Comparison of ENCODE assay signal across 8 cellular contexts in the genomic region with DNA sequence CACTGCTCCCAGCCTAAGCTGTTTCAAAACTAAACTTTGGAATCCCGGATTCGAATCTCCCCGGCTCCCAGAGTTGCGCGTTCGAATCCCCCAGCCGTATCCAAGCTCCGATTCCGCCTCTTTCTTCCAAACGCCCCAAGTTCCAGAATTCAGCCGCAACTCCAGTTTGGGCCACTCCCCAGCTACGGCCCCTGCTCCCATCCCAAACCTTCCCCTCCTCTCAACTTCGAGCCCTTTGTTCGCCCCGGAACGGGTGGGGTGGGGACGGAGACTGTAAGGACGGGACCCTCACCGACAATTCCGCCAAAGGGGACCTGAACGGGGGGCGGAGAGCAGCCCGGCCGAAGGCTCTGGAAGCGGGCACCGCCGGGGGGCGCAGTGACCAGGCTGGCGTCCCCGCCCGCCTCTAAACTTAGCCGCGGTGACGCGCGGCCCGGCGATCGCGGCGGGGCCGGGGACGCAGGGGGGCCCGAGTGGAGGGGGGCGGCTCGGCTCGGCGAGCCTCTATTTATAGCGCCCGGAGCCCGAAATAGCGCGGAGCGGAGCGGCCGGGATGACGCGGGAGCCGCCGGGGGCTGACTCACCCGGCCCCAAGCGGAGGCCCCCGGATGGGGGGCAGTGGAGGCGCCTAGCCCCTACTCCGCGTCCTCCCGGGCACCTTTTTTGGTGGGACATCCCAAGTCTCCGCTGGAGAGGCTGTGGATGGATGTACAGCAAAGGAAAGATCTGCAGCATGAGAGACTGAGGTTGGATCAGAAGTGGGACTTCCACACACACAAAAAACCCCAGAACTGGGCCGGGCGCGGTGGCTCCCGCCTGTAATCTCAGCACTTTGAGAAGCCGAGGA. TPM values are rescaled to one million over a fixed set of nuclear protein-coding genes. Genes with fewer than 3 reads are reported as not detected.
DNase-seq lines count a peak whose midpoint lies in the region; ATAC-seq and TF ChIP-seq lines count a peak whose summit lies in the region.

No MANE protein-coding gene starts in this region.

- H3K9me3 ChIP-seq in SU-DHL-6 (ENCODE audit: insufficient read depth, low read length) (no peaks in the 10 kb centered on the region), esophagus muscularis mucosa (no peaks in the 10 kb centered on the region)

- TF ChIP-seq EP300 in esophagus muscularis mucosa (IDR thresholded peaks at IDR 0.05) = no peak

- H3K27ac Mint-ChIP-seq in activated CD4-positive, alpha-beta T cell treated with anti-CD3 and anti-CD28 coated beads, Interleukin-2, amount 10 ng/mL, durations not matched to agents 7 days and 5 days = no peak overlapping the region
- H3K27ac Mint-ChIP-seq in natural killer cell treated with Interleukin-12 subunit alpha and Interleukin-12 subunit beta and Interleukin-15 and Interleukin-18, amount 100 ng/mL, for 72 hours = peak overlapping the region; percentile 56 to 63

- no peaks in the 10 kb centered on the region for H3K79me2 ChIP-seq in SU-DHL-6 (ENCODE audit: insufficient read depth, low read length)

- peak; percentile 44 for TF ChIP-seq POLR2A in esophagus muscularis mucosa (IDR thresholded peaks at IDR 0.05; ENCODE audit: low read depth)

- no peaks in the 10 kb centered on the region for H4K20me1 ChIP-seq in SU-DHL-6 (ENCODE audit: low read depth, low read length)

- H3K27ac ChIP-seq in SU-DHL-6 (ENCODE audit: low read depth, low read length) (no peak overlapping the region), esophagus muscularis mucosa (replicated peaks in 1 of 4) (peak overlapping the region; percentile 78 to 89 (median 86))

- ATAC-seq in natural killer cell treated with Interleukin-12 subunit alpha and Interleukin-12 subunit beta and Interleukin-15 and Interleukin-18, amount 100 ng/mL, for 72 hours = peak; percentile 4 to 51
- ATAC-seq in HG02610 (IDR thresholded peaks at IDR 0.05; ENCODE audit: unreplicated experiment) (no peak), GM21360 (IDR thresholded peaks at IDR 0.05; ENCODE audit: unreplicated experiment) (no peak)

- peaks cover 27 to 45% (median 41%) of the 10 kb centered on the region in 4 donors for H3K4me1 ChIP-seq in esophagus muscularis mucosa

- peak overlapping the region; percentile 58 for H3K4me3 Mint-ChIP-seq in activated CD4-positive, alpha-beta T cell treated with anti-CD3 and anti-CD28 coated beads, Interleukin-2, amount 10 ng/mL, durations not matched to agents 7 days and 5 days
- peak overlapping the region; percentile 85 for H3K4me3 Mint-ChIP-seq in natural killer cell treated with Interleukin-12 subunit alpha and Interleukin-12 subunit beta and Interleukin-15 and Interleukin-18, amount 100 ng/mL, for 72 hours

- POLR2A ChIA-PET in activated CD4-positive, alpha-beta T cell treated with anti-CD3 and anti-CD28 coated beads, Interleukin-2, amount 10 ng/mL, durations not matched to agents 7 days and 5 days (lab: Charles Lee) = no interaction called here

- H3K4me1 Mint-ChIP-seq in activated CD4-positive, alpha-beta T cell treated with anti-CD3 and anti-CD28 coated beads, Interleukin-2, amount 10 ng/mL, durations not matched to agents 7 days and 5 days = peaks cover 29% of the 10 kb centered on the region
- peaks cover 19 to 21% of the 10 kb centered on the region in 2 donors for H3K4me1 Mint-ChIP-seq in natural killer cell treated with Interleukin-12 subunit alpha and Interleukin-12 subunit beta and Interleukin-15 and Interleukin-18, amount 100 ng/mL, for 72 hours (ENCODE audit: low read depth in 2 of 2)

- H3K4me2 ChIP-seq in SU-DHL-6 (ENCODE audit: low read depth, low read length, poor library complexity, severe bottlenecking) = peak overlapping the region; percentile 24

- CTCF ChIA-PET in activated CD4-positive, alpha-beta T cell treated with anti-CD3 and anti-CD28 coated beads, Interleukin-2, amount 10 ng/mL, durations not matched to agents 7 days and 5 days (lab: Charles Lee) = interaction anchor here (0.6 to 5.0 kb wide), 7 partner anchors 11 to 684 kb away, joined by 3 to 31 read pairs (median 5); no protein-coding TSS in a partner anchor

- DNase-seq in activated CD4-positive, alpha-beta T cell treated with anti-CD3 and anti-CD28 coated beads, Interleukin-2, amount 10 ng/mL, durations not matched to agents 7 days and 5 days = no peak
- DNase-seq in activated CD4-positive, alpha-beta T cell treated with anti-CD3 and anti-CD28 coated beads, Interleukin-2, amount 50 U/mL, for 1 hour = no peak
- no peak for DNase-seq in esophagus muscularis mucosa (ENCODE audit: extremely low spot score)
- DNase-seq in natural killer cell treated with Interleukin-12 subunit alpha and Interleukin-12 subunit beta and Interleukin-15 and Interleukin-18, amount 100 ng/mL, for 72 hours (ENCODE audit: low spot score) = no peak
- DNase-seq in cortex of kidney (lab: John Stamatoyannopoulos, UW) = no peak

- H3K27me3 ChIP-seq in SU-DHL-6 (ENCODE audit: low read length) (no peaks in the 10 kb centered on the region), esophagus muscularis mucosa (no peaks in the 10 kb centered on the region)

- no peak overlapping the region for H3K9ac ChIP-seq in SU-DHL-6 (ENCODE audit: low read length)

- intact Hi-C loops in esophagus muscularis mucosa (cut with DNase I) = loop anchor here (2.0 kb wide), 1 partner anchor 50 kb away; no protein-coding TSS in a partner anchor

- H3K9me3 Mint-ChIP-seq in activated CD4-positive, alpha-beta T cell treated with anti-CD3 and anti-CD28 coated beads, Interleukin-2, amount 10 ng/mL, durations not matched to agents 7 days and 5 days = no peaks in the 10 kb centered on the region
- H3K9me3 Mint-ChIP-seq in natural killer cell treated with Interleukin-12 subunit alpha and Interleukin-12 subunit beta and Interleukin-15 and Interleukin-18, amount 100 ng/mL, for 72 hours = no peaks in the 10 kb centered on the region

- peaks cover 2% of the 10 kb centered on the region for H3K36me3 Mint-ChIP-seq in activated CD4-positive, alpha-beta T cell treated with anti-CD3 and anti-CD28 coated beads, Interleukin-2, amount 10 ng/mL, durations not matched to agents 7 days and 5 days (ENCODE audit: low read depth)
- H3K36me3 Mint-ChIP-seq in natural killer cell treated with Interleukin-12 subunit alpha and Interleukin-12 subunit beta and Interleukin-15 and Interleukin-18, amount 100 ng/mL, for 72 hours = no peaks in the 10 kb centered on the region

- H3K27me3 Mint-ChIP-seq in activated CD4-positive, alpha-beta T cell treated with anti-CD3 and anti-CD28 coated beads, Interleukin-2, amount 10 ng/mL, durations not matched to agents 7 days and 5 days = peaks cover 23% of the 10 kb centered on the region
- no peaks in the 10 kb centered on the region for H3K27me3 Mint-ChIP-seq in natural killer cell treated with Interleukin-12 subunit alpha and Interleukin-12 subunit beta and Interleukin-15 and Interleukin-18, amount 100 ng/mL, for 72 hours

- WGBS in esophagus muscularis mucosa = 6% methylated on average over 28 of the region's 73 CpGs

- no peak overlapping the region for H2AFZ ChIP-seq in SU-DHL-6 (ENCODE audit: low read depth, low read length, severe bottlenecking)

- peaks cover 14% of the 10 kb centered on the region for H3F3A ChIP-seq in SU-DHL-6 (ENCODE audit: insufficient read depth)

- H3K36me3 ChIP-seq in SU-DHL-6 (ENCODE audit: low read length) (no peaks in the 10 kb centered on the region), esophagus muscularis mucosa (no peaks in the 10 kb centered on the region)

- TF ChIP-seq CTCF in SU-DHL-6 (IDR thresholded peaks at IDR 0.05; ENCODE audit: insufficient read depth, low read length, poor library complexity, severe bottlenecking) (no peak), esophagus muscularis mucosa (IDR thresholded peaks at IDR 0.05) (peak; percentile 38 to 56 (median 41))

- H3K4me3 ChIP-seq in SU-DHL-6 (ENCODE audit: insufficient read depth, low read length, poor library complexity, severe bottlenecking) (no peak overlapping the region), esophagus muscularis mucosa (peak overlapping the region; percentile 53 to 65 (median 59))

- no peaks in the 10 kb centered on the region for H3K9me2 ChIP-seq in SU-DHL-6 (replicated peaks; ENCODE audit: insufficient read depth, low read length)

RNA-seq across cellular contexts. Expression of a gene that starts 4.9 kb away (rescaled TPM):
- total RNA-seq in activated CD4-positive, alpha-beta T cell treated with anti-CD3 and anti-CD28 coated beads, Interleukin-2, amount 10 ng/mL, durations not matched to agents 7 days and 5 days = 10 to 100 TPM; 59.9 to 66.1 TPM
- total RNA-seq in esophagus muscularis mucosa = 100 to 1,000 TPM in 1 of 4 donors, 10 to 100 TPM in 3; 62.8 to 102 (median 69.3) TPM
- total RNA-seq in natural killer cell treated with Interleukin-12 subunit alpha and Interleukin-12 subunit beta and Interleukin-15 and Interleukin-18, amount 100 ng/mL, for 72 hours = 10 to 100 TPM; 65.0 to 67.8 TPM

RNA-seq across cellular contexts. Expression of a gene that starts 22.2 kb away (rescaled TPM):
- total RNA-seq in activated CD4-positive, alpha-beta T cell treated with anti-CD3 and anti-CD28 coated beads, Interleukin-2, amount 10 ng/mL, durations not matched to agents 7 days and 5 days = 1 to 10 TPM; 7.0 to 7.4 TPM
- 1 to 10 TPM; 2.9 to 8.7 (median 6.0) TPM for total RNA-seq in esophagus muscularis mucosa
- total RNA-seq in natural killer cell treated with Interleukin-12 subunit alpha and Interleukin-12 subunit beta and Interleukin-15 and Interleukin-18, amount 100 ng/mL, for 72 hours = 10 to 100 TPM; 11.0 to 25.4 TPM

RNA-seq across cellular contexts. Expression of a gene that starts 23.7 kb away (rescaled TPM):
- 10 to 100 TPM; 15.5 to 17.7 TPM for total RNA-seq in activated CD4-positive, alpha-beta T cell treated with anti-CD3 and anti-CD28 coated beads, Interleukin-2, amount 10 ng/mL, durations not matched to agents 7 days and 5 days
- 10 to 100 TPM in 2 of 4 donors, 1 to 10 TPM in 2; 4.1 to 16.8 (median 9.5) TPM for total RNA-seq in esophagus muscularis mucosa
- total RNA-seq in natural killer cell treated with Interleukin-12 subunit alpha and Interleukin-12 subunit beta and Interleukin-15 and Interleukin-18, amount 100 ng/mL, for 72 hours = 10 to 100 TPM; 12.2 to 14.1 TPM

RNA-seq across cellular contexts. Expression of a gene that starts 39.2 kb away (rescaled TPM):
- 10 to 100 TPM; 36.0 to 43.9 TPM for total RNA-seq in activated CD4-positive, alpha-beta T cell treated with anti-CD3 and anti-CD28 coated beads, Interleukin-2, amount 10 ng/mL, durations not matched to agents 7 days and 5 days
- total RNA-seq in esophagus muscularis mucosa = 10 to 100 TPM in 2 of 4 donors, 1 to 10 TPM in 2; 2.2 to 25.2 (median 6.9) TPM
- 10 to 100 TPM; 16.3 to 18.0 TPM for total RNA-seq in natural killer cell treated with Interleukin-12 subunit alpha and Interleukin-12 subunit beta and Interleukin-15 and Interleukin-18, amount 100 ng/mL, for 72 hours

RNA-seq across cellular contexts. Expression of a gene that starts 58.2 kb away (rescaled TPM):
- total RNA-seq in activated CD4-positive, alpha-beta T cell treated with anti-CD3 and anti-CD28 coated beads, Interleukin-2, amount 10 ng/mL, durations not matched to agents 7 days and 5 days = 10 to 100 TPM; 17.3 to 21.4 TPM
- total RNA-seq in esophagus muscularis mucosa = 10 to 100 TPM in 2 of 4 donors, 1 to 10 TPM in 2; 6.5 to 16.6 (median 11.4) TPM
- total RNA-seq in natural killer cell treated with Interleukin-12 subunit alpha and Interleukin-12 subunit beta and Interleukin-15 and Interleukin-18, amount 100 ng/mL, for 72 hours = 10 to 100 TPM; 18.1 to 44.0 TPM

Comparison
In these comparisons a context has a peak if more than half of its experiments do, and no peak if none do; other contexts are left out.
1. ATAC-seq: peak in natural killer cell treated with Interleukin-12 subunit alpha and Interleukin-12 subunit beta and Interleukin-15 and Interleukin-18, amount 100 ng/mL, for 72 hours (2 of 2); none in HG02610 (single experiment) and GM21360 (single experiment).